In the genomic region with DNA sequence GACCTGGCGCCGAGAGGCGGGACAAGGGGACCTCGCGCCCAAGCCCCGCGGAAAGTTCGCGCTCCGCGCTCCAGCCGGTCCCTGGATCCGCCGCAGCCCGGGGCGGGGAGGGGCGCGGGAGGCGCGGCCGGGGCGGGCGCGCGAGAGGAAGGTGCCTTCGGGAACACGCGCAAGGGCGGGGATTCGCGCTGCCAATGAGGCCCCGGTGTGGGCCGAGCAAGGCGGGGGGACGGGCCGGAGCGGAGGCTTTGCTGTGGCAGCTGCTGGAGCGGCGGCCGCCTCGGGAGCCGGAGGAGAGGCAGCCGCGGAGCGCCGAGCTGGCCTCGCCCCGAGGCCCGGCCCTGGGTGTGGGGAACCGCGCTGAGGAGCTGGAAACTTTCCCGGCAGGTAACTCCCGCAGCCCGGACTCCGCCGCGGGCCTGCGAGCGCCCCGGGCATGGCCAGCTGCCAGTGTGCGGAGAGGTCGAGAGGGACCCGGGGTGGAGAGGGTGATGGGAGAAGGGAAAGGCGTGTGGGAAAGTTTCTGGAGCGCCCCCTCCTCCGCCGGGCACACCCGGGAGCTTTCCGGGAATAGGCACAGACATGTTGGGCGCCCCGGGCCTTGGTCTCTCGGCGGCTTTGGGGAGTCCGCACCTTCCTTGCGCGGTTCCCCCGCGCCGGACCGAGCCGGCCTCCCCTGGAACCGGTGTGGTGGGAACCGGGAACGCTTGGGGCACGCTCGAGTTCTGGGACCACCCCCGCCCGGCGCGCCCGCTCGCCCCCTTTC, we compare ENCODE assay signal across 8 cellular contexts. TPM values are rescaled to one million over a fixed set of nuclear protein-coding genes. Genes with fewer than 3 reads are reported as not detected.
A peak's percentile ranks its signal among the peaks of the same experiment; 100 is the strongest.
DNase-seq lines count a peak whose midpoint lies in the region; ATAC-seq and TF ChIP-seq lines count a peak whose summit lies in the region.

A gene (plus strand): TSS at position 245 of the 766 bp plus-strand sequence. CDS start 97,271 bp downstream, outside the sequence.

- DNase-seq in ELF-1 (ENCODE audit: low read depth, low spot score) (peak; percentile 88), GM23338 (ENCODE audit: low spot score) (peak; percentile 92), RWPE1 (ENCODE audit: low spot score) (peak; percentile 89)

- POLR2A ChIA-PET in RWPE1 (lab: Yijun Ruan, JAX; ENCODE audit: low non-redundant PET), result interaction anchor here (0.9 to 1.7 kb wide), 2 partner anchors 13 to 55 kb away, joined by 3 to 5 read pairs; no protein-coding TSS in a partner anchor

- H3K36me3 Mint-ChIP-seq in GM23338 (ENCODE audit: low read depth), result no peaks in the 10 kb centered on the region
- H3K36me3 Mint-ChIP-seq in activated naive CD4-positive, alpha-beta T cell treated with anti-CD3 and anti-CD28 coated beads, Interleukin-2, amount 50 U/mL, for 24 hours, result no peaks in the 10 kb centered on the region

- peaks cover 41% of the 10 kb centered on the region for H3K27me3 Mint-ChIP-seq in GM23338 (ENCODE audit: insufficient read depth, low read depth, poor library complexity)
- peaks cover 46% of the 10 kb centered on the region for H3K27me3 Mint-ChIP-seq in activated naive CD4-positive, alpha-beta T cell treated with anti-CD3 and anti-CD28 coated beads, Interleukin-2, amount 50 U/mL, for 24 hours

- H2AFZ ChIP-seq in GM23338 (peak within 1 kb of the TSS; percentile 98), KMS-11 (ENCODE audit: low read depth) (peak within 1 kb of the TSS; percentile 75), neuron (ENCODE audit: low read depth, low read length) (peak within 1 kb of the TSS; percentile 91)

- TF ChIP-seq POLR2A in gastroesophageal sphincter (IDR thresholded peaks at IDR 0.05), result peak; percentile 91 to 93

- WGBS in gastroesophageal sphincter (ENCODE audit: low coverage in 1 of 2), 2 donors, result 0 to 1% methylated on average over 18 of the region's 92 CpGs
- under 1% methylated on average over 92 of the region's 92 CpGs for WGBS in thymus

- TF ChIP-seq EP300 in gastroesophageal sphincter (IDR thresholded peaks at IDR 0.05), result no peak

- H3K27ac ChIP-seq in GM23338 (ENCODE audit: low read depth) (no peak within 1 kb of the TSS), KMS-11 (no peak within 1 kb of the TSS), RWPE1 (peak within 1 kb of the TSS; percentile 97), gastroesophageal sphincter (peak within 1 kb of the TSS; percentile 71 to 94 (median 92)), thymus (ENCODE audit: low read depth) (peak within 1 kb of the TSS; percentile 79)

- CTCF ChIA-PET in RWPE1 (lab: Yijun Ruan, JAX), result interaction anchor here (1.1 kb wide), 1 partner anchor 66 kb away, joined by 3 read pairs; no protein-coding TSS in a partner anchor

- peaks cover 18% of the 10 kb centered on the region for H3K4me1 Mint-ChIP-seq in GM23338
- peaks cover 15% of the 10 kb centered on the region for H3K4me1 Mint-ChIP-seq in activated naive CD4-positive, alpha-beta T cell treated with anti-CD3 and anti-CD28 coated beads, Interleukin-2, amount 50 U/mL, for 24 hours

- H3K4me3 ChIP-seq in GM23338 (peak within 1 kb of the TSS; percentile 87), KMS-11 (IDR thresholded peaks at IDR 0.05; ENCODE audit: insufficient read depth, low read depth, low read length) (peak within 1 kb of the TSS; percentile 90), gastroesophageal sphincter (peak within 1 kb of the TSS; percentile 80 to 89), neuron (ENCODE audit: low read length) (peak within 1 kb of the TSS; percentile 74), thymus (ENCODE audit: low read length) (peak within 1 kb of the TSS; percentile 74)

- H4K20me1 ChIP-seq in GM23338 (replicated peaks; ENCODE audit: insufficient read depth) (peaks cover 18% of the 10 kb centered on the region), KMS-11 (ENCODE audit: insufficient read depth) (no peaks in the 10 kb centered on the region)

- H3K9ac ChIP-seq in KMS-11, result peak within 1 kb of the TSS; percentile 39; the same call in 1 of the 2 replicates

- peak within 1 kb of the TSS; percentile 98 for H3K4me2 ChIP-seq in GM23338
- peak within 1 kb of the TSS; percentile 93 for H3K4me2 ChIP-seq in KMS-11

- TF ChIP-seq CTCF in GM23338 (conservative IDR thresholded peaks at IDR 0.05; ENCODE audit: low read depth in 2 of 2), result no peak
- TF ChIP-seq CTCF in KMS-11 (conservative IDR thresholded peaks at IDR 0.05; ENCODE audit: low read depth, low read length), result no peak
- no peak for TF ChIP-seq CTCF in RWPE1 (conservative IDR thresholded peaks at IDR 0.05; ENCODE audit: low read depth)
- peak in 1 of 4 experiments; percentile 3 for TF ChIP-seq CTCF in gastroesophageal sphincter (IDR thresholded peaks at IDR 0.05)

- H3K27me3 ChIP-seq in GM23338 (ENCODE audit: insufficient read depth) (peaks cover 65% of the 10 kb centered on the region), KMS-11 (ENCODE audit: insufficient read depth, low read depth) (no peaks in the 10 kb centered on the region; the same call in 1 of the 2 replicates), gastroesophageal sphincter (no peaks in the 10 kb centered on the region), neuron (ENCODE audit: insufficient read depth, low read length) (no peaks in the 10 kb centered on the region), thymus (ENCODE audit: control insufficient read depth, insufficient read depth) (peaks cover 4% of the 10 kb centered on the region)

- H3K9me2 ChIP-seq in GM23338 (ENCODE audit: insufficient read depth), result no peaks in the 10 kb centered on the region

- no peaks in the 10 kb centered on the region for H3K9me3 Mint-ChIP-seq in GM23338
- no peaks in the 10 kb centered on the region for H3K9me3 Mint-ChIP-seq in activated naive CD4-positive, alpha-beta T cell treated with anti-CD3 and anti-CD28 coated beads, Interleukin-2, amount 50 U/mL, for 24 hours

- H3K9me3 ChIP-seq in gastroesophageal sphincter, result no peaks in the 10 kb centered on the region
- H3K9me3 ChIP-seq in neuron (ENCODE audit: low read length), result no peaks in the 10 kb centered on the region
- H3K9me3 ChIP-seq in thymus (ENCODE audit: control insufficient read depth), result no peaks in the 10 kb centered on the region

- 0 out of 2 replicates have a peak within 1 kb of the TSS, but pooled peaks have one; percentile 40 for H3K27ac Mint-ChIP-seq in GM23338
- H3K27ac Mint-ChIP-seq in activated naive CD4-positive, alpha-beta T cell treated with anti-CD3 and anti-CD28 coated beads, Interleukin-2, amount 50 U/mL, for 24 hours, result no peak within 1 kb of the TSS

- peaks cover 24% of the 10 kb centered on the region for H3K79me2 ChIP-seq in GM23338 (replicated peaks; ENCODE audit: insufficient read depth)
- H3K79me2 ChIP-seq in KMS-11 (ENCODE audit: insufficient read depth, low read depth), result no peaks in the 10 kb centered on the region

- H3K4me1 ChIP-seq in GM23338 (ENCODE audit: insufficient read depth) (peaks cover 6% of the 10 kb centered on the region), KMS-11 (ENCODE audit: low read depth, poor library complexity, severe bottlenecking) (peaks cover 35% of the 10 kb centered on the region), gastroesophageal sphincter (peaks cover 0 to 52% (median 13%) of the 10 kb centered on the region in 3 donors), neuron (ENCODE audit: insufficient read depth, low read length) (peaks cover 29% of the 10 kb centered on the region), thymus (ENCODE audit: control insufficient read depth, insufficient read depth, low read length) (no peaks in the 10 kb centered on the region)

- H3K36me3 ChIP-seq in GM23338 (ENCODE audit: insufficient read depth) (no peaks in the 10 kb centered on the region; the same call in 1 of the 2 replicates), KMS-11 (ENCODE audit: insufficient read depth) (no peaks in the 10 kb centered on the region), gastroesophageal sphincter (no peaks in the 10 kb centered on the region), neuron (ENCODE audit: insufficient read depth, low read length) (no peaks in the 10 kb centered on the region), thymus (ENCODE audit: control insufficient read depth, insufficient read depth) (no peaks in the 10 kb centered on the region)

- ATAC-seq in GM23338 (peak; percentile 83), gastroesophageal sphincter (peak; percentile 95)

- peak within 1 kb of the TSS; percentile 95 for H3K4me3 Mint-ChIP-seq in GM23338
- H3K4me3 Mint-ChIP-seq in activated naive CD4-positive, alpha-beta T cell treated with anti-CD3 and anti-CD28 coated beads, Interleukin-2, amount 50 U/mL, for 24 hours, result peak within 1 kb of the TSS; percentile 72

- no peaks in the 10 kb centered on the region; the same call in 1 of the 2 replicates for H3F3A ChIP-seq in GM23338 (replicated peaks; ENCODE audit: low read depth)

TF ChIP-seq in GM23338, 12 proteins besides CTCF, POLR2A, EP300 and RAD21:
- TF ChIP-seq STAT1 (IDR thresholded peaks at IDR 0.05; ENCODE audit: unreplicated experiment) (no peak), POLR2AphosphoS5 (IDR thresholded peaks at IDR 0.05; ENCODE audit: low read depth) (peak; percentile 63)
- TF ChIP-seq, protein P1, sequence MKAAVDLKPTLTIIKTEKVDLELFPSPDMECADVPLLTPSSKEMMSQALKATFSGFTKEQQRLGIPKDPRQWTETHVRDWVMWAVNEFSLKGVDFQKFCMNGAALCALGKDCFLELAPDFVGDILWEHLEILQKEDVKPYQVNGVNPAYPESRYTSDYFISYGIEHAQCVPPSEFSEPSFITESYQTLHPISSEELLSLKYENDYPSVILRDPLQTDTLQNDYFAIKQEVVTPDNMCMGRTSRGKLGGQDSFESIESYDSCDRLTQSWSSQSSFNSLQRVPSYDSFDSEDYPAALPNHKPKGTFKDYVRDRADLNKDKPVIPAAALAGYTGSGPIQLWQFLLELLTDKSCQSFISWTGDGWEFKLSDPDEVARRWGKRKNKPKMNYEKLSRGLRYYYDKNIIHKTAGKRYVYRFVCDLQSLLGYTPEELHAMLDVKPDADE (IDR thresholded peaks at IDR 0.05), result no peak

RNA-seq across cellular contexts. Expression of the gene that starts here (rescaled TPM):
- total RNA-seq in GM23338 (2014; rRNA removed; shearing (Covaris generic)), result 8.5 and 9.5 TPM in 2 replicates
- polyA plus RNA-seq in GM23338 (2016; fragmentation: Nextera tagmentation; extraction: Ambion mirVana), result 2.7 and 2.8 TPM in 2 replicates
- total RNA-seq in gastroesophageal sphincter, result 10 to 100 TPM; 37.4 to 66.5 (median 46.0) TPM
- polyA plus RNA-seq in thymus, result 13.0 TPM

Comparison
In these comparisons a context has a peak if more than half of its experiments do, and no peak if none do; other contexts are left out.
1. H3K27ac ChIP-seq: peak in RWPE1 (single experiment), gastroesophageal sphincter (4 of 4) and thymus (single experiment); none in GM23338 (single experiment) and KMS-11 (single experiment).
2. Peak in every context shown above with its lines, with median percentiles within 50 percentile points of each other: DNase-seq, H2AFZ ChIP-seq and H3K4me3 ChIP-seq.